In the genomic region with DNA sequence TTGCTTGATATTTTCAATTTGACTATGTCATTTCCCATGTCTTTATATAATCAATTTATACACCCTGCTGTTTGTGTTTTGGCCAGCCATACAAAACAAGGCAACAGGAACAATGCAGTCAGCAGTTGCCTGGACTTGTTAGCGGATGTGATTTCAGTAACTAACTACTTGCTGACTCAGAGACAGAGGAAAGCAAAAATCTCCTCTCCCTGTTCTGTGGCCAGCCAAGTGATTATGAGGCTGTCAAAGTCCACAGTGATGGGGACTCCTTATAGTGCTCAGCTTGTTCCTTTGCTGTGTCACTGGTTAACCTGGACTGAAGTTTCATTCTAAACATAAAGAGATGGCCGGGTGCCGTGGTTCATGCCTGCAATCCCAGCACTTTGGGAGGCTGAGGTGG, we compare ENCODE assay signal across 1 cellular context.
TF ChIP-seq lines count a peak whose summit lies in the region.

No MANE protein-coding gene starts in this region.

TF ChIP-seq in HepG2, 621 proteins besides CTCF, POLR2A, EP300 and RAD21 (continues in another document):
- TF ChIP-seq, protein P1, sequence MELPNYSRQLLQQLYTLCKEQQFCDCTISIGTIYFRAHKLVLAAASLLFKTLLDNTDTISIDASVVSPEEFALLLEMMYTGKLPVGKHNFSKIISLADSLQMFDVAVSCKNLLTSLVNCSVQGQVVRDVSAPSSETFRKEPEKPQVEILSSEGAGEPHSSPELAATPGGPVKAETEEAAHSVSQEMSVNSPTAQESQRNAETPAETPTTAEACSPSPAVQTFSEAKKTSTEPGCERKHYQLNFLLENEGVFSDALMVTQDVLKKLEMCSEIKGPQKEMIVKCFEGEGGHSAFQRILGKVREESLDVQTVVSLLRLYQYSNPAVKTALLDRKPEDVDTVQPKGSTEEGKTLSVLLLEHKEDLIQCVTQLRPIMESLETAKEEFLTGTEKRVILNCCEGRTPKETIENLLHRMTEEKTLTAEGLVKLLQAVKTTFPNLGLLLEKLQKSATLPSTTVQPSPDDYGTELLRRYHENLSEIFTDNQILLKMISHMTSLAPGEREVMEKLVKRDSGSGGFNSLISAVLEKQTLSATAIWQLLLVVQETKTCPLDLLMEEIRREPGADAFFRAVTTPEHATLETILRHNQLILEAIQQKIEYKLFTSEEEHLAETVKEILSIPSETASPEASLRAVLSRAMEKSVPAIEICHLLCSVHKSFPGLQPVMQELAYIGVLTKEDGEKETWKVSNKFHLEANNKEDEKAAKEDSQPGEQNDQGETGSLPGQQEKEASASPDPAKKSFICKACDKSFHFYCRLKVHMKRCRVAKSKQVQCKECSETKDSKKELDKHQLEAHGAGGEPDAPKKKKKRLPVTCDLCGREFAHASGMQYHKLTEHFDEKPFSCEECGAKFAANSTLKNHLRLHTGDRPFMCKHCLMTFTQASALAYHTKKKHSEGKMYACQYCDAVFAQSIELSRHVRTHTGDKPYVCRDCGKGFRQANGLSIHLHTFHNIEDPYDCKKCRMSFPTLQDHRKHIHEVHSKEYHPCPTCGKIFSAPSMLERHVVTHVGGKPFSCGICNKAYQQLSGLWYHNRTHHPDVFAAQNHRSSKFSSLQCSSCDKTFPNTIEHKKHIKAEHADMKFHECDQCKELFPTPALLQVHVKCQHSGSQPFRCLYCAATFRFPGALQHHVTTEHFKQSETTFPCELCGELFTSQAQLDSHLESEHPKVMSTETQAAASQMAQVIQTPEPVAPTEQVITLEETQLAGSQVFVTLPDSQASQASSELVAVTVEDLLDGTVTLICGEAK (IDR thresholded peaks at IDR 0.05): no peak
- TF ChIP-seq, protein P1 (CRISPR knock-in tag; IDR thresholded peaks at IDR 0.05): no peak
- TF ChIP-seq, protein P2, sequence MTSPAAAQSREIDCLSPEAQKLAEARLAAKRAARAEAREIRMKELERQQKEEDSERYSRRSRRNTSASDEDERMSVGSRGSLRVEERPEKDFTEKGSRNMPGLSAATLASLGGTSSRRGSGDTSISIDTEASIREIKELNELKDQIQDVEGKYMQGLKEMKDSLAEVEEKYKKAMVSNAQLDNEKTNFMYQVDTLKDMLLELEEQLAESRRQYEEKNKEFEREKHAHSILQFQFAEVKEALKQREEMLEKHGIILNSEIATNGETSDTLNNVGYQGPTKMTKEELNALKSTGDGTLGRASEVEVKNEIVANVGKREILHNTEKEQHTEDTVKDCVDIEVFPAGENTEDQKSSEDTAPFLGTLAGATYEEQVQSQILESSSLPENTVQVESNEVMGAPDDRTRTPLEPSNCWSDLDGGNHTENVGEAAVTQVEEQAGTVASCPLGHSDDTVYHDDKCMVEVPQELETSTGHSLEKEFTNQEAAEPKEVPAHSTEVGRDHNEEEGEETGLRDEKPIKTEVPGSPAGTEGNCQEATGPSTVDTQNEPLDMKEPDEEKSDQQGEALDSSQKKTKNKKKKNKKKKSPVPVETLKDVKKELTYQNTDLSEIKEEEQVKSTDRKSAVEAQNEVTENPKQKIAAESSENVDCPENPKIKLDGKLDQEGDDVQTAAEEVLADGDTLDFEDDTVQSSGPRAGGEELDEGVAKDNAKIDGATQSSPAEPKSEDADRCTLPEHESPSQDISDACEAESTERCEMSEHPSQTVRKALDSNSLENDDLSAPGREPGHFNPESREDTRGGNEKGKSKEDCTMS (CRISPR knock-in tag; conservative IDR thresholded peaks at IDR 0.05): no peak
- TF ChIP-seq, protein P3, sequence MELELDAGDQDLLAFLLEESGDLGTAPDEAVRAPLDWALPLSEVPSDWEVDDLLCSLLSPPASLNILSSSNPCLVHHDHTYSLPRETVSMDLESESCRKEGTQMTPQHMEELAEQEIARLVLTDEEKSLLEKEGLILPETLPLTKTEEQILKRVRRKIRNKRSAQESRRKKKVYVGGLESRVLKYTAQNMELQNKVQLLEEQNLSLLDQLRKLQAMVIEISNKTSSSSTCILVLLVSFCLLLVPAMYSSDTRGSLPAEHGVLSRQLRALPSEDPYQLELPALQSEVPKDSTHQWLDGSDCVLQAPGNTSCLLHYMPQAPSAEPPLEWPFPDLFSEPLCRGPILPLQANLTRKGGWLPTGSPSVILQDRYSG (CRISPR knock-in tag; IDR thresholded peaks at IDR 0.05): no peak
- no peak for TF ChIP-seq REL (CRISPR knock-in tag; conservative IDR thresholded peaks at IDR 0.05)
- TF ChIP-seq SATB2 (CRISPR knock-in tag; IDR thresholded peaks at IDR 0.05): no peak
- TF ChIP-seq MIXL1 (CRISPR knock-in tag; IDR thresholded peaks at IDR 0.05): peak; percentile 51; the same call in 1 of the 2 replicates
- TF ChIP-seq ZNF737 (CRISPR knock-in tag; IDR thresholded peaks at IDR 0.05; ENCODE audit: borderline replicate concordance): no peak
- no peak for TF ChIP-seq ATF7-NPFF (CRISPR knock-in tag; IDR thresholded peaks at IDR 0.05; ENCODE audit: low read depth)
- no peak for TF ChIP-seq ZNF331 (CRISPR knock-in tag; IDR thresholded peaks at IDR 0.05)
- TF ChIP-seq ZNF616 (CRISPR knock-in tag; IDR thresholded peaks at IDR 0.05; ENCODE audit: low read depth): no peak
- no peak for TF ChIP-seq U2AF2 (IDR thresholded peaks at IDR 0.05; ENCODE audit: low read depth, low read length)
- no peak for TF ChIP-seq HOXA9 (CRISPR knock-in tag; IDR thresholded peaks at IDR 0.05; ENCODE audit: borderline replicate concordance)
- TF ChIP-seq SP2 (CRISPR knock-in tag; IDR thresholded peaks at IDR 0.05): no peak
- TF ChIP-seq ZNF256 (CRISPR knock-in tag; conservative IDR thresholded peaks at IDR 0.05): no peak
- no peak for TF ChIP-seq ZNF605 (CRISPR knock-in tag; IDR thresholded peaks at IDR 0.05)
- no peak for TF ChIP-seq ZFY (CRISPR knock-in tag; IDR thresholded peaks at IDR 0.05)
- 0 out of 2 replicates have a peak, but pooled peaks have one; percentile 19 for TF ChIP-seq KAT7 (CRISPR knock-in tag; IDR thresholded peaks at IDR 0.05; ENCODE audit: borderline replicate concordance)
- no peak for TF ChIP-seq FOXK1 (CRISPR knock-in tag; IDR thresholded peaks at IDR 0.05; ENCODE audit: borderline replicate concordance, low read depth)
- TF ChIP-seq, protein P4, sequence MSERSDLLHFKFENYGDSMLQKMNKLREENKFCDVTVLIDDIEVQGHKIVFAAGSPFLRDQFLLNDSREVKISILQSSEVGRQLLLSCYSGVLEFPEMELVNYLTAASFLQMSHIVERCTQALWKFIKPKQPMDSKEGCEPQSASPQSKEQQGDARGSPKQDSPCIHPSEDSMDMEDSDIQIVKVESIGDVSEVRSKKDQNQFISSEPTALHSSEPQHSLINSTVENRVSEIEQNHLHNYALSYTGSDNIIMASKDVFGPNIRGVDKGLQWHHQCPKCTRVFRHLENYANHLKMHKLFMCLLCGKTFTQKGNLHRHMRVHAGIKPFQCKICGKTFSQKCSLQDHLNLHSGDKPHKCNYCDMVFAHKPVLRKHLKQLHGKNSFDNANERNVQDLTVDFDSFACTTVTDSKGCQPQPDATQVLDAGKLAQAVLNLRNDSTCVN (CRISPR knock-in tag; IDR thresholded peaks at IDR 0.05; ENCODE audit: borderline replicate concordance): no peak
- TF ChIP-seq, protein P5, sequence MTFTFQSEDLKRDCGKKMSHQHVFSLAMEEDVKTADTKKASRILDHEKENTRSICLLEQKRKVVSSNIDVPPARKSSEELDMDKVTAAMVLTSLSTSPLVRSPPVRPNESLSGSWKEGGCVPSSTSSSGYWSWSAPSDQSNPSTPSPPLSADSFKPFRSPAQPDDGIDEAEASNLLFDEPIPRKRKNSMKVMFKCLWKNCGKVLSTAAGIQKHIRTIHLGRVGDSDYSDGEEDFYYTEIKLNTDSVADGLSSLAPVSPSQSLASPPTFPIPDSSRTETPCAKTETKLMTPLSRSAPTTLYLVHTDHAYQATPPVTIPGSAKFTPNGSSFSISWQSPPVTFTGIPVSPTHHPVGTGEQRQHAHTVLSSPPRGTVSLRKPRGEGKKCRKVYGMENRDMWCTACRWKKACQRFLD (CRISPR knock-in tag; IDR thresholded peaks at IDR 0.05; ENCODE audit: borderline replicate concordance): no peak
- no peak for TF ChIP-seq EED (CRISPR knock-in tag; IDR thresholded peaks at IDR 0.05)
- TF ChIP-seq, protein P6, sequence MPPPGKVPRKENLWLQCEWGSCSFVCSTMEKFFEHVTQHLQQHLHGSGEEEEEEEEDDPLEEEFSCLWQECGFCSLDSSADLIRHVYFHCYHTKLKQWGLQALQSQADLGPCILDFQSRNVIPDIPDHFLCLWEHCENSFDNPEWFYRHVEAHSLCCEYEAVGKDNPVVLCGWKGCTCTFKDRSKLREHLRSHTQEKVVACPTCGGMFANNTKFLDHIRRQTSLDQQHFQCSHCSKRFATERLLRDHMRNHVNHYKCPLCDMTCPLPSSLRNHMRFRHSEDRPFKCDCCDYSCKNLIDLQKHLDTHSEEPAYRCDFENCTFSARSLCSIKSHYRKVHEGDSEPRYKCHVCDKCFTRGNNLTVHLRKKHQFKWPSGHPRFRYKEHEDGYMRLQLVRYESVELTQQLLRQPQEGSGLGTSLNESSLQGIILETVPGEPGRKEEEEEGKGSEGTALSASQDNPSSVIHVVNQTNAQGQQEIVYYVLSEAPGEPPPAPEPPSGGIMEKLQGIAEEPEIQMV (CRISPR knock-in tag; IDR thresholded peaks at IDR 0.05; ENCODE audit: low read depth): no peak
- no peak for TF ChIP-seq ZNF619 (CRISPR knock-in tag; IDR thresholded peaks at IDR 0.05)
- no peak for TF ChIP-seq ZNF451 (CRISPR knock-in tag; IDR thresholded peaks at IDR 0.05)
- TF ChIP-seq HMGA1 (CRISPR knock-in tag; conservative IDR thresholded peaks at IDR 0.05): no peak
- TF ChIP-seq, protein P7, sequence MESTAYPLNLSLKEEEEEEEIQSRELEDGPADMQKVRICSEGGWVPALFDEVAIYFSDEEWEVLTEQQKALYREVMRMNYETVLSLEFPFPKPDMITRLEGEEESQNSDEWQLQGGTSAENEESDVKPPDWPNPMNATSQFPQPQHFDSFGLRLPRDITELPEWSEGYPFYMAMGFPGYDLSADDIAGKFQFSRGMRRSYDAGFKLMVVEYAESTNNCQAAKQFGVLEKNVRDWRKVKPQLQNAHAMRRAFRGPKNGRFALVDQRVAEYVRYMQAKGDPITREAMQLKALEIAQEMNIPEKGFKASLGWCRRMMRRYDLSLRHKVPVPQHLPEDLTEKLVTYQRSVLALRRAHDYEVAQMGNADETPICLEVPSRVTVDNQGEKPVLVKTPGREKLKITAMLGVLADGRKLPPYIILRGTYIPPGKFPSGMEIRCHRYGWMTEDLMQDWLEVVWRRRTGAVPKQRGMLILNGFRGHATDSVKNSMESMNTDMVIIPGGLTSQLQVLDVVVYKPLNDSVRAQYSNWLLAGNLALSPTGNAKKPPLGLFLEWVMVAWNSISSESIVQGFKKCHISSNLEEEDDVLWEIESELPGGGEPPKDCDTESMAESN (CRISPR knock-in tag; conservative IDR thresholded peaks at IDR 0.05): no peak
- no peak for TF ChIP-seq NFYB (CRISPR knock-in tag; IDR thresholded peaks at IDR 0.05)
- no peak for TF ChIP-seq ZFP1 (CRISPR knock-in tag; IDR thresholded peaks at IDR 0.05)
- TF ChIP-seq, protein P8, sequence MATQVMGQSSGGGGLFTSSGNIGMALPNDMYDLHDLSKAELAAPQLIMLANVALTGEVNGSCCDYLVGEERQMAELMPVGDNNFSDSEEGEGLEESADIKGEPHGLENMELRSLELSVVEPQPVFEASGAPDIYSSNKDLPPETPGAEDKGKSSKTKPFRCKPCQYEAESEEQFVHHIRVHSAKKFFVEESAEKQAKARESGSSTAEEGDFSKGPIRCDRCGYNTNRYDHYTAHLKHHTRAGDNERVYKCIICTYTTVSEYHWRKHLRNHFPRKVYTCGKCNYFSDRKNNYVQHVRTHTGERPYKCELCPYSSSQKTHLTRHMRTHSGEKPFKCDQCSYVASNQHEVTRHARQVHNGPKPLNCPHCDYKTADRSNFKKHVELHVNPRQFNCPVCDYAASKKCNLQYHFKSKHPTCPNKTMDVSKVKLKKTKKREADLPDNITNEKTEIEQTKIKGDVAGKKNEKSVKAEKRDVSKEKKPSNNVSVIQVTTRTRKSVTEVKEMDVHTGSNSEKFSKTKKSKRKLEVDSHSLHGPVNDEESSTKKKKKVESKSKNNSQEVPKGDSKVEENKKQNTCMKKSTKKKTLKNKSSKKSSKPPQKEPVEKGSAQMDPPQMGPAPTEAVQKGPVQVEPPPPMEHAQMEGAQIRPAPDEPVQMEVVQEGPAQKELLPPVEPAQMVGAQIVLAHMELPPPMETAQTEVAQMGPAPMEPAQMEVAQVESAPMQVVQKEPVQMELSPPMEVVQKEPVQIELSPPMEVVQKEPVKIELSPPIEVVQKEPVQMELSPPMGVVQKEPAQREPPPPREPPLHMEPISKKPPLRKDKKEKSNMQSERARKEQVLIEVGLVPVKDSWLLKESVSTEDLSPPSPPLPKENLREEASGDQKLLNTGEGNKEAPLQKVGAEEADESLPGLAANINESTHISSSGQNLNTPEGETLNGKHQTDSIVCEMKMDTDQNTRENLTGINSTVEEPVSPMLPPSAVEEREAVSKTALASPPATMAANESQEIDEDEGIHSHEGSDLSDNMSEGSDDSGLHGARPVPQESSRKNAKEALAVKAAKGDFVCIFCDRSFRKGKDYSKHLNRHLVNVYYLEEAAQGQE (IDR thresholded peaks at IDR 0.05; ENCODE audit: borderline replicate concordance in 1 of 2, low read depth in 1 of 2, low read length in 2 of 2): no peak
- TF ChIP-seq, protein P9, sequence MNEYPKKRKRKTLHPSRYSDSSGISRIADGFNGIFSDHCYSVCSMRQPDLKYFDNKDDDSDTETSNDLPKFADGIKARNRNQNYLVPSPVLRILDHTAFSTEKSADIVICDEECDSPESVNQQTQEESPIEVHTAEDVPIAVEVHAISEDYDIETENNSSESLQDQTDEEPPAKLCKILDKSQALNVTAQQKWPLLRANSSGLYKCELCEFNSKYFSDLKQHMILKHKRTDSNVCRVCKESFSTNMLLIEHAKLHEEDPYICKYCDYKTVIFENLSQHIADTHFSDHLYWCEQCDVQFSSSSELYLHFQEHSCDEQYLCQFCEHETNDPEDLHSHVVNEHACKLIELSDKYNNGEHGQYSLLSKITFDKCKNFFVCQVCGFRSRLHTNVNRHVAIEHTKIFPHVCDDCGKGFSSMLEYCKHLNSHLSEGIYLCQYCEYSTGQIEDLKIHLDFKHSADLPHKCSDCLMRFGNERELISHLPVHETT (CRISPR knock-in tag; conservative IDR thresholded peaks at IDR 0.05): no peak
